In genomic region chr14:39186941-39187525, GRCh38 we compare ENCODE assay signal across 14 cellular contexts. TPM values are rescaled to one million over a fixed set of nuclear protein-coding genes. Genes with fewer than 3 reads are reported as not detected.
DNase-seq lines count a peak whose midpoint lies in the region; ATAC-seq and TF ChIP-seq lines count a peak whose summit lies in the region.
"Had no signal": no experiment of that assay in that cellular context is flagged by ENCODE, and none has a peak within 500 bp of the region (broad histone marks: within the 10 kb centered on the region; RNA-seq: fewer than 3 reads in every experiment).

No MANE protein-coding gene starts in this region.

- peak; percentile 28 for ATAC-seq in GM23338

- H3K36me3 Mint-ChIP-seq in GM23338 (ENCODE audit: low read depth) = peaks cover 19% of the 10 kb centered on the region

- H3K79me2 ChIP-seq in GM23338 (replicated peaks; ENCODE audit: insufficient read depth) = peaks cover 6% of the 10 kb centered on the region; the same call in 1 of the 2 replicates

- H3K4me2 ChIP-seq in GM23338 = peak overlapping the region; percentile 41; the same call in 1 of the 2 replicates

- peaks cover 14% of the 10 kb centered on the region for H3K27me3 Mint-ChIP-seq in GM23338 (ENCODE audit: insufficient read depth, low read depth, poor library complexity)
- H3K27me3 Mint-ChIP-seq: CD8-positive, alpha-beta memory T cell had no signal

- peaks cover 7% of the 10 kb centered on the region; the same call in 1 of the 2 replicates for H4K20me1 ChIP-seq in GM23338 (replicated peaks; ENCODE audit: insufficient read depth)

- TF ChIP-seq CTCF in 22Rv1 (IDR thresholded peaks at IDR 0.05) (no peak), GM23338 (conservative IDR thresholded peaks at IDR 0.05; ENCODE audit: low read depth in 2 of 2) (no peak)

- H3K4me1 Mint-ChIP-seq in GM23338 = peaks cover 16% of the 10 kb centered on the region

- H3K27me3 ChIP-seq in GM23338 (ENCODE audit: insufficient read depth) = no peaks in the 10 kb centered on the region
- H3K27me3 ChIP-seq in iPS-20b (ENCODE audit: insufficient read depth, low read length) = no peaks in the 10 kb centered on the region

- H3K9ac ChIP-seq in SK-N-MC (ENCODE audit: insufficient read length) (no peak overlapping the region), iPS-20b (ENCODE audit: low read depth, low read length) (peak overlapping the region; percentile 44; the same call in 1 of the 2 replicates)

- no peaks in the 10 kb centered on the region for H3K9me3 ChIP-seq in SK-N-MC (ENCODE audit: low read depth, low read length)
- H3K9me3 ChIP-seq in iPS-20b (ENCODE audit: insufficient read depth, low read depth, low read length) = no peaks in the 10 kb centered on the region

- peaks cover 19% of the 10 kb centered on the region for H3K4me1 ChIP-seq in GM23338 (ENCODE audit: insufficient read depth)
- peaks cover 13% of the 10 kb centered on the region; the same call in 1 of the 2 replicates for H3K4me1 ChIP-seq in iPS-20b (ENCODE audit: insufficient read depth, low read length)

- H3K4me3 ChIP-seq in GM23338 (no peak overlapping the region), SK-N-MC (no peak overlapping the region), iPS-20b (ENCODE audit: low read length) (no peak overlapping the region)

- H3K27ac ChIP-seq in 22Rv1 (peak overlapping the region; percentile 19; the same call in 1 of the 2 replicates), GM23338 (ENCODE audit: low read depth) (peak overlapping the region; percentile 78), SK-N-MC (peak overlapping the region; percentile 69), iPS-20b (ENCODE audit: low read length) (no peak overlapping the region)

- peaks cover 33% of the 10 kb centered on the region for H3F3A ChIP-seq in GM23338 (replicated peaks; ENCODE audit: low read depth)

- in situ Hi-C loops in ACHN (cut with HindIII; ENCODE audit: low pct_ligation_motif_present, low pct_unique_long_range_greater_than_20kb, low sequenced_read_pairs) = no loop called here

- no peaks in the 10 kb centered on the region for H3K9me2 ChIP-seq in GM23338 (ENCODE audit: insufficient read depth)

- DNase-seq in GM23338 (ENCODE audit: low spot score) (no peak), SK-N-MC (ENCODE audit: low read depth, low spot score) (no peak), ACHN (no peak), RPMI8226 (no peak), NCI-H82 (lab: John Stamatoyannopoulos, UW) (no peak)
- DNase-seq: CD8-positive, alpha-beta memory T cell; DMS 273 treated with DMSO at 0.1 percent for 48 hours; NCI-H146; NCI-H2081 treated with DMSO at 0.1 percent for 48 hours; NCI-H226; NCI-H526; Right ventricle myocardium superior had no signal

- H3K36me3 ChIP-seq in GM23338 (ENCODE audit: insufficient read depth) (peaks cover 27% of the 10 kb centered on the region), SK-N-MC (ENCODE audit: insufficient read depth, low read length) (peaks cover 38% of the 10 kb centered on the region), iPS-20b (ENCODE audit: insufficient read depth, low read depth, low read length) (peaks cover 35% of the 10 kb centered on the region)

- H2AFZ ChIP-seq in GM23338 = no peak overlapping the region

- H3K9me3 Mint-ChIP-seq in GM23338 = no peaks in the 10 kb centered on the region
- H3K9me3 Mint-ChIP-seq: CD8-positive, alpha-beta memory T cell had no signal

- H3K4me3 Mint-ChIP-seq in GM23338 = no peak overlapping the region
- H3K4me3 Mint-ChIP-seq: CD8-positive, alpha-beta memory T cell had no signal

- no peak overlapping the region; the same call in 1 of the 2 replicates for H3K27ac Mint-ChIP-seq in GM23338

TF ChIP-seq in GM23338, 12 proteins besides CTCF, POLR2A, EP300 and RAD21 (continues in another document):
- TF ChIP-seq ZNF114 (CRISPR knock-in tag; IDR thresholded peaks at IDR 0.05) = no peak
- TF ChIP-seq CREB1 (CRISPR knock-in tag; IDR thresholded peaks at IDR 0.05; ENCODE audit: low read depth) = no peak
- no peak for TF ChIP-seq REST (IDR thresholded peaks at IDR 0.05; ENCODE audit: unreplicated experiment)
- TF ChIP-seq JUNB (IDR thresholded peaks at IDR 0.05; ENCODE audit: unreplicated experiment) = no peak
- TF ChIP-seq NANOG (IDR thresholded peaks at IDR 0.05; ENCODE audit: borderline replicate concordance) = no peak
- TF ChIP-seq POLR2AphosphoS5 (IDR thresholded peaks at IDR 0.05; ENCODE audit: low read depth) = no peak
- no peak for TF ChIP-seq EZH2 (IDR thresholded peaks at IDR 0.05; ENCODE audit: low read depth, unreplicated experiment)
- TF ChIP-seq EZH2phosphoT487 (IDR thresholded peaks at IDR 0.05; ENCODE audit: unreplicated experiment) = no peak

RNA-seq across cellular contexts. Expression of gene PNN, which starts 12.0 kb away (rescaled TPM):
- total RNA-seq in GM23338 (2014; rRNA removed; shearing (Covaris generic)) = 60.0 and 69.8 TPM in 2 replicates
- 275 and 325 TPM in 2 replicates for polyA plus RNA-seq in GM23338 (2016; fragmentation: Nextera tagmentation; extraction: Ambion mirVana)

RNA-seq across cellular contexts. Expression of gene TRAPPC6B, which starts 16.9 kb away (rescaled TPM):
- total RNA-seq in GM23338 (2014; rRNA removed; shearing (Covaris generic)) = 20.2 and 27.7 TPM in 2 replicates
- 14.8 and 17.2 TPM in 2 replicates for polyA plus RNA-seq in GM23338 (2016; fragmentation: Nextera tagmentation; extraction: Ambion mirVana)

RNA-seq across cellular contexts. Expression of gene MIA2, which starts 46.7 kb away (rescaled TPM):
- total RNA-seq in GM23338 (2014; rRNA removed; shearing (Covaris generic)) = 8.5 and 10.9 TPM in 2 replicates
- polyA plus RNA-seq in GM23338 (2016; fragmentation: Nextera tagmentation; extraction: Ambion mirVana) = 8.6 and 9.5 TPM in 2 replicates
